In genomic region chr3:180278583-180279188, GRCh38 we compare ENCODE assay signal across 11 cellular contexts.
DNase-seq lines count a peak whose midpoint lies in the region; ATAC-seq and TF ChIP-seq lines count a peak whose summit lies in the region.
"Had no signal": no experiment of that assay in that cellular context is flagged by ENCODE, and none has a peak within 500 bp of the region (broad histone marks: within the 10 kb centered on the region; RNA-seq: fewer than 3 reads in every experiment).

No MANE protein-coding gene starts in this region.

- 27 to 44% (median 35%) methylated on average over 2 of the region's 2 CpGs for WGBS in adrenal gland, 4 donors

- no peaks in the 10 kb centered on the region for H3K9me3 ChIP-seq in adrenal gland (replicated peaks in 1 of 3)

- no peak overlapping the region for H3K4me3 ChIP-seq in adrenal gland

- peak; percentile 97 for ATAC-seq in GM18867 (IDR thresholded peaks at IDR 0.05; ENCODE audit: unreplicated experiment)
- ATAC-seq in GM21825 (IDR thresholded peaks at IDR 0.05; ENCODE audit: unreplicated experiment), result peak; percentile 97
- peak; percentile 87 for ATAC-seq in HG03439 (IDR thresholded peaks at IDR 0.05; ENCODE audit: unreplicated experiment)

- H3K27ac ChIP-seq in adrenal gland, result no peak overlapping the region

- H3K36me3 ChIP-seq in adrenal gland (replicated peaks in 1 of 2), result no peaks in the 10 kb centered on the region

- no peaks in the 10 kb centered on the region for H3K27me3 ChIP-seq in adrenal gland

- DNase-seq in germinal center (ENCODE audit: low spot score) (peak; percentile 7), dedifferentiated amniotic fluid mesenchymal stem cell (ENCODE audit: extremely low spot score) (no peak), adrenal gland (no peak), NCI-H187 (lab: John Stamatoyannopoulos, UW) (no peak), cerebellar cortex (ENCODE audit: low spot score) (no peak)
- DNase-seq: activated CD4-positive, alpha-beta T cell treated with anti-CD3 and anti-CD28 coated beads for 4 hours; DMS79; NCI-H748 treated with DMSO at 0.1 percent for 48 hours had no signal

- no peaks in the 10 kb centered on the region for H3K4me1 ChIP-seq in adrenal gland (replicated peaks in 1 of 2)

- TF ChIP-seq POLR2A in adrenal gland (IDR thresholded peaks at IDR 0.05), result no peak

- TF ChIP-seq CTCF in adrenal gland (IDR thresholded peaks at IDR 0.05), result no peak

- intact Hi-C loops in adrenal gland (cut with DNase I), result no loop called here
